ENCODE assay signal across 11 cellular contexts in genomic region chr6:31559606-31559957, GRCh38. TPM values are rescaled to one million over a fixed set of nuclear protein-coding genes. Genes with fewer than 3 reads are reported as not detected.
A peak's percentile ranks its signal among the peaks of the same experiment; 100 is the strongest.
DNase-seq lines count a peak whose midpoint lies in the region; ATAC-seq, FAIRE-seq and TF ChIP-seq lines count a peak whose summit lies in the region.
"Had no signal": no experiment of that assay in that cellular context is flagged by ENCODE, and none has a peak within 500 bp of the region (broad histone marks: within the 10 kb centered on the region; RNA-seq: fewer than 3 reads in every experiment).

No MANE protein-coding gene starts in this region.

- peak; percentile 52 for ATAC-seq in activated CD8-positive, alpha-beta memory T cell treated with anti-CD3 and anti-CD28 coated beads, Interleukin-2, amount 10 ng/mL, durations not matched to agents 7 days and 5 days
- ATAC-seq in gastroesophageal sphincter, result no peak

- peak overlapping the region; percentile 26 for H3K4me3 Mint-ChIP-seq in activated CD8-positive, alpha-beta memory T cell treated with anti-CD3 and anti-CD28 coated beads, Interleukin-2, amount 10 ng/mL, durations not matched to agents 7 days and 5 days

- WGBS in gastroesophageal sphincter (ENCODE audit: low coverage in 1 of 2), 2 donors, result 50 to 60% methylated on average over 2 to 3 of the region's 4 CpGs

- H3K4me3 ChIP-seq in Peyer's patch (peak overlapping the region in 1 of 4 donors; percentile 18), gastroesophageal sphincter (no peak overlapping the region)
- H3K4me3 ChIP-seq: breast epithelium had no signal

- no peak for FAIRE-seq in urothelium cell line (lab: Jason Lieb, UNC)

- peaks cover 35% of the 10 kb centered on the region for H3K36me3 Mint-ChIP-seq in activated CD8-positive, alpha-beta memory T cell treated with anti-CD3 and anti-CD28 coated beads, Interleukin-2, amount 10 ng/mL, durations not matched to agents 7 days and 5 days

- peaks cover 27% of the 10 kb centered on the region for H3K27me3 Mint-ChIP-seq in activated CD8-positive, alpha-beta memory T cell treated with anti-CD3 and anti-CD28 coated beads, Interleukin-2, amount 10 ng/mL, durations not matched to agents 7 days and 5 days

- H3K27ac ChIP-seq in Peyer's patch (peak overlapping the region; percentile 29 to 77 (median 46)), gastroesophageal sphincter (peak overlapping the region in 3 of 4 donors; percentile 48 to 64 (median 56)), substantia nigra (ENCODE audit: low read depth, low read length, poor library complexity, severe bottlenecking) (peak overlapping the region; percentile 68)

- no peak for DNase-seq in activated CD8-positive, alpha-beta memory T cell treated with anti-CD3 and anti-CD28 coated beads, Interleukin-2, amount 10 ng/mL, durations not matched to agents 7 days and 5 days
- no peak for DNase-seq in activated CD8-positive, alpha-beta memory T cell treated with anti-CD3 and anti-CD28 coated beads, Interleukin-2, amount 50 U/mL, for 48 hours
- DNase-seq in Peyer's patch, result no peak
- no peak for DNase-seq in substantia nigra (lab: John Stamatoyannopoulos, UW)
- DNase-seq in urothelium cell line (ENCODE audit: low spot score), result no peak
- DNase-seq in dermis blood vessel endothelial cell, result no peak
- DNase-seq in GM20000 (ENCODE audit: low spot score), result no peak
- DNase-seq: islet precursor cell, SHP77 treated with DMSO at 0.1 percent for 48 hours had no signal

- no peaks in the 10 kb centered on the region for H3K9me3 Mint-ChIP-seq in activated CD8-positive, alpha-beta memory T cell treated with anti-CD3 and anti-CD28 coated beads, Interleukin-2, amount 10 ng/mL, durations not matched to agents 7 days and 5 days (ENCODE audit: low read depth)

- H3K27ac Mint-ChIP-seq in activated CD8-positive, alpha-beta memory T cell treated with anti-CD3 and anti-CD28 coated beads, Interleukin-2, amount 10 ng/mL, durations not matched to agents 7 days and 5 days, result peak overlapping the region; percentile 82

- H3K4me1 Mint-ChIP-seq in activated CD8-positive, alpha-beta memory T cell treated with anti-CD3 and anti-CD28 coated beads, Interleukin-2, amount 10 ng/mL, durations not matched to agents 7 days and 5 days, result peaks cover 63% of the 10 kb centered on the region

- CTCF ChIA-PET in activated CD8-positive, alpha-beta memory T cell treated with anti-CD3 and anti-CD28 coated beads, Interleukin-2, amount 10 ng/mL, durations not matched to agents 7 days and 5 days (lab: Charles Lee), result interaction anchor here (3.0 to 12.1 kb wide), 5 partner anchors 9 to 36 kb away, joined by 16 to 189 read pairs (median 34); partner anchors contain the start of genes LST1, LTA, LTB and NCR3

- no peak for TF ChIP-seq EP300 in gastroesophageal sphincter (IDR thresholded peaks at IDR 0.05)

- H3K4me1 ChIP-seq in Peyer's patch, result peaks cover 0 to 42% (median 30%) of the 10 kb centered on the region in 4 donors
- H3K4me1 ChIP-seq in gastroesophageal sphincter, result peaks cover 0 to 39% (median 0%) of the 10 kb centered on the region in 3 donors
- H3K4me1 ChIP-seq: breast epithelium had no signal

- H3K27me3 ChIP-seq in Peyer's patch (no peaks in the 10 kb centered on the region), gastroesophageal sphincter (no peaks in the 10 kb centered on the region)
- H3K27me3 ChIP-seq: breast epithelium had no signal

- TF ChIP-seq CTCF in Peyer's patch (IDR thresholded peaks at IDR 0.05) (no peak), gastroesophageal sphincter (IDR thresholded peaks at IDR 0.05) (no peak), GM20000 (IDR thresholded peaks at IDR 0.05; ENCODE audit: extremely low read depth, missing control alignments) (no peak)

- no peak for TF ChIP-seq POLR2A in Peyer's patch (IDR thresholded peaks at IDR 0.05)
- no peak for TF ChIP-seq POLR2A in gastroesophageal sphincter (IDR thresholded peaks at IDR 0.05)

- no peaks in the 10 kb centered on the region for H3K9me3 ChIP-seq in Peyer's patch
- no peaks in the 10 kb centered on the region for H3K9me3 ChIP-seq in gastroesophageal sphincter
- H3K9me3 ChIP-seq: breast epithelium had no signal

- H3K36me3 ChIP-seq in Peyer's patch (peaks cover 0 to 32% (median 0%) of the 10 kb centered on the region in 3 donors), gastroesophageal sphincter (peaks cover 0 to 66% of the 10 kb centered on the region in 2 donors)
- H3K36me3 ChIP-seq: breast epithelium had no signal

RNA-seq across cellular contexts. Expression of gene NFKBIL1, which starts 12.2 kb away (rescaled TPM):
- 10 to 100 TPM; 13.6 to 16.2 TPM for total RNA-seq in activated CD8-positive, alpha-beta memory T cell treated with anti-CD3 and anti-CD28 coated beads, Interleukin-2, amount 10 ng/mL, durations not matched to agents 7 days and 5 days
- total RNA-seq in Peyer's patch (10 to 100 TPM; 20.0 to 34.5 (median 30.1) TPM), gastroesophageal sphincter (10 to 100 TPM; 21.3 to 44.2 (median 28.5) TPM), dermis blood vessel endothelial cell (21.0 and 30.8 TPM in 2 replicates)

RNA-seq across cellular contexts. Expression of gene LTA, which starts 12.5 kb away (rescaled TPM):
- 10 to 100 TPM; 21.8 to 70.0 TPM for total RNA-seq in activated CD8-positive, alpha-beta memory T cell treated with anti-CD3 and anti-CD28 coated beads, Interleukin-2, amount 10 ng/mL, durations not matched to agents 7 days and 5 days
- total RNA-seq in Peyer's patch (not detected), gastroesophageal sphincter (not detected), dermis blood vessel endothelial cell (not detected in 2 replicates)

RNA-seq across cellular contexts. Expression of gene ATP6V1G2, which starts 13.2 kb away (rescaled TPM):
- total RNA-seq in activated CD8-positive, alpha-beta memory T cell treated with anti-CD3 and anti-CD28 coated beads, Interleukin-2, amount 10 ng/mL, durations not matched to agents 7 days and 5 days, result 1 to 10 TPM; 1.0 to 3.8 TPM
- total RNA-seq in Peyer's patch (not detected), gastroesophageal sphincter (1 to 10 TPM; 1.3 to 5.7 (median 2.9) TPM), dermis blood vessel endothelial cell (0.19 and 0.51 TPM in 2 replicates)

RNA-seq across cellular contexts. Expression of gene TNF, which starts 15.8 kb away (rescaled TPM):
- total RNA-seq in activated CD8-positive, alpha-beta memory T cell treated with anti-CD3 and anti-CD28 coated beads, Interleukin-2, amount 10 ng/mL, durations not matched to agents 7 days and 5 days, result 10 to 100 TPM; 58.8 to 65.1 TPM
- total RNA-seq in Peyer's patch (1 to 10 TPM in 1 of 4 donors, under 1 TPM in 1, not detected in 2; 0.67 to 3.4 TPM), gastroesophageal sphincter (under 1 TPM in 1 of 4 donors, not detected in 3; 0.81 TPM), dermis blood vessel endothelial cell (0.17 TPM in 1 of 2 replicates, not detected in the other)

RNA-seq across cellular contexts. Expression of gene DDX39B, which starts 17.8 kb away (rescaled TPM):
- total RNA-seq in activated CD8-positive, alpha-beta memory T cell treated with anti-CD3 and anti-CD28 coated beads, Interleukin-2, amount 10 ng/mL, durations not matched to agents 7 days and 5 days, result 100 to 1,000 TPM; 495 to 503 TPM
- total RNA-seq in Peyer's patch (1,000 to 10,000 TPM in 1 of 4 donors, 100 to 1,000 TPM in 3; 161 to 1,087 (median 280) TPM), gastroesophageal sphincter (100 to 1,000 TPM; 125 to 327 (median 217) TPM), dermis blood vessel endothelial cell (308 and 381 TPM in 2 replicates)

Comparison
In these comparisons a context has a peak if more than half of its experiments do, and no peak if none do; other contexts are left out.
1. RNA of gene LTA, which starts 12.5 kb away (total RNA-seq): 21.8 to 70.0 TPM in activated CD8-positive, alpha-beta memory T cell treated with anti-CD3 and anti-CD28 coated beads, Interleukin-2, amount 10 ng/mL, durations not matched to agents 7 days and 5 days; not detected in Peyer's patch, not detected in gastroesophageal sphincter and not detected in dermis blood vessel endothelial cell; every median in the first group is over 10 times any median in the second.
2. Peak in every context shown above with its lines, with median percentiles within 50 percentile points of each other: H3K27ac ChIP-seq.